ENCODE assay signal across 30 cellular contexts in the genomic region with DNA sequence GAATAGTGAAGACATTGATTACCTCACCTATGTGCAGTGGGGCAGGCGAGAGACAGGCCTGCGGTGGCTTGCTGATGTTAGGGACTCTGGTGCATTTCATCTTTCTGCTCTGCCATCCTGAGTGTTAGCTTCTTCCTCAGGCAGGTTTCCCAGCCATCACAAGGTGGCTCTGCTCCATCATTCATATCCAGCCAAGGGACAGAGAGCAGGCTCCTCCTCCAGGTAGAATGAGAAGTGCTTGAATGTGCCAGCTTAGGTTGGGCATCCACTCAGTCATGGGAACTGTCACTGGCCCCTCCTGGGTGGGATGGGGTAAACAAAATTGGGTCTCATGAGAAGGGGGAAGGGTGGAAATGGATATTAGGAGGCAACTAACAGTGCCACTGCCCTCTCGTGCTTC. TPM values are rescaled to one million over a fixed set of nuclear protein-coding genes. Genes with fewer than 3 reads are reported as not detected.
DNase-seq lines count a peak whose midpoint lies in the region; ATAC-seq, FAIRE-seq and TF ChIP-seq lines count a peak whose summit lies in the region.
"Had no signal": no experiment of that assay in that cellular context is flagged by ENCODE, and none has a peak within 500 bp of the region (broad histone marks: within the 10 kb centered on the region; RNA-seq: fewer than 3 reads in every experiment).

No MANE protein-coding gene starts in this region.

- no peak for TF ChIP-seq POLR2A in H54 (IDR thresholded peaks at IDR 0.05; ENCODE audit: low read depth, low read length)

- FAIRE-seq in H54 (lab: Jason Lieb, UNC): no peak
- FAIRE-seq: GM12891, keratinocyte had no signal

- H3K27me3 ChIP-seq in endodermal cell (ENCODE audit: control insufficient read depth, insufficient read depth, low read length, poor library complexity, severe bottlenecking): no peaks in the 10 kb centered on the region
- H3K27me3 ChIP-seq: BLaER1, body of pancreas, colonic mucosa, esophagus squamous epithelium, gastroesophageal sphincter had no signal

- H3K9ac ChIP-seq in endodermal cell (ENCODE audit: extremely low read depth, low read length, poor library complexity, severe bottlenecking): no peak overlapping the region
- H3K9ac ChIP-seq: BLaER1 had no signal

- H3K9me3 Mint-ChIP-seq in activated naive CD8-positive, alpha-beta T cell (ENCODE audit: low read depth): no peaks in the 10 kb centered on the region
- H3K9me3 Mint-ChIP-seq in activated naive CD8-positive, alpha-beta T cell treated with anti-CD3 and anti-CD28 coated beads for 36 hours: no peaks in the 10 kb centered on the region
- no peaks in the 10 kb centered on the region for H3K9me3 Mint-ChIP-seq in brain
- H3K9me3 Mint-ChIP-seq in endodermal cell: peaks cover 2% of the 10 kb centered on the region
- H3K9me3 Mint-ChIP-seq: activated B cell treated with CpG ODN at 0.5 μM for 24 hours; activated CD4-positive, alpha-beta memory T cell treated with anti-CD3 and anti-CD28 coated beads for 36 hours; activated naive CD8-positive, alpha-beta T cell treated with anti-CD3 and anti-CD28 coated beads, Interleukin-2, amount 50 U/mL, for 24 hours; H9; neural crest cell had no signal

- H3K27ac Mint-ChIP-seq in activated naive CD8-positive, alpha-beta T cell: peak overlapping the region; percentile 37
- H3K27ac Mint-ChIP-seq in activated naive CD8-positive, alpha-beta T cell treated with anti-CD3 and anti-CD28 coated beads for 36 hours: no peak overlapping the region
- H3K27ac Mint-ChIP-seq in brain (peak overlapping the region in 3 of 5 experiments; percentile 20 to 77 (median 49)), endodermal cell (no peak overlapping the region)
- H3K27ac Mint-ChIP-seq: activated B cell treated with CpG ODN at 0.5 μM for 24 hours; activated CD4-positive, alpha-beta memory T cell treated with anti-CD3 and anti-CD28 coated beads for 36 hours; activated naive CD8-positive, alpha-beta T cell treated with anti-CD3 and anti-CD28 coated beads, Interleukin-2, amount 50 U/mL, for 24 hours; H9 had no signal

- H3K9me3 ChIP-seq in endodermal cell (ENCODE audit: control insufficient read depth, low read length): no peaks in the 10 kb centered on the region
- H3K9me3 ChIP-seq: BLaER1, body of pancreas, Caco-2, colonic mucosa, esophagus squamous epithelium, gastroesophageal sphincter, lower lobe of right lung, prostate gland had no signal

- H3K4me3 ChIP-seq in endodermal cell (ENCODE audit: low read length): no peak overlapping the region
- H3K4me3 ChIP-seq: BLaER1, body of pancreas, colonic mucosa, esophagus squamous epithelium, gastroesophageal sphincter, lower lobe of right lung, prostate gland had no signal

- peaks cover 55% of the 10 kb centered on the region for H3K36me3 ChIP-seq in endodermal cell (ENCODE audit: control insufficient read depth, insufficient read depth, low read length)

- H3K27ac ChIP-seq in endodermal cell (ENCODE audit: low read depth, low read length): no peak overlapping the region
- H3K27ac ChIP-seq: BLaER1, body of pancreas, colonic mucosa, esophagus squamous epithelium, gastroesophageal sphincter, lower lobe of right lung, prostate gland had no signal

- no peak overlapping the region for H3K4me3 Mint-ChIP-seq in activated naive CD8-positive, alpha-beta T cell
- no peak overlapping the region for H3K4me3 Mint-ChIP-seq in activated naive CD8-positive, alpha-beta T cell treated with anti-CD3 and anti-CD28 coated beads for 36 hours
- H3K4me3 Mint-ChIP-seq in brain: no peak overlapping the region
- H3K4me3 Mint-ChIP-seq in endodermal cell: no peak overlapping the region
- H3K4me3 Mint-ChIP-seq: activated B cell treated with CpG ODN at 0.5 μM for 24 hours; activated CD4-positive, alpha-beta memory T cell treated with anti-CD3 and anti-CD28 coated beads for 36 hours; activated naive CD8-positive, alpha-beta T cell treated with anti-CD3 and anti-CD28 coated beads, Interleukin-2, amount 50 U/mL, for 24 hours; H9; neural crest cell had no signal

- WGBS in endodermal cell (ENCODE audit: insufficient coverage in 1 of 2, insufficient read length in 1 of 2), 2 experiments: 96 to 97% methylated on average over 3 of the region's 3 CpGs

- peaks cover 6% of the 10 kb centered on the region for H3K4me1 Mint-ChIP-seq in activated naive CD8-positive, alpha-beta T cell (ENCODE audit: low read depth)
- H3K4me1 Mint-ChIP-seq in activated naive CD8-positive, alpha-beta T cell treated with anti-CD3 and anti-CD28 coated beads for 36 hours: peaks cover 14% of the 10 kb centered on the region
- H3K4me1 Mint-ChIP-seq in brain (peaks cover 8% of the 10 kb centered on the region), endodermal cell (peaks cover 13% of the 10 kb centered on the region)
- H3K4me1 Mint-ChIP-seq: neural crest cell had no signal

- peak; percentile 53 for ATAC-seq in left lobe of liver
- ATAC-seq: activated naive CD8-positive, alpha-beta T cell treated with anti-CD3 and anti-CD28 coated beads, Interleukin-2, amount 50 U/mL, for 24 hours; body of pancreas; gastroesophageal sphincter; lower lobe of right lung had no signal

- peaks cover 26% of the 10 kb centered on the region for H3K36me3 Mint-ChIP-seq in activated naive CD8-positive, alpha-beta T cell
- H3K36me3 Mint-ChIP-seq in activated naive CD8-positive, alpha-beta T cell treated with anti-CD3 and anti-CD28 coated beads for 36 hours: peaks cover 22% of the 10 kb centered on the region
- H3K36me3 Mint-ChIP-seq in brain (peaks cover 85% of the 10 kb centered on the region), endodermal cell (ENCODE audit: low read depth) (peaks cover 57% of the 10 kb centered on the region)

- no peaks in the 10 kb centered on the region for H3K27me3 Mint-ChIP-seq in activated naive CD8-positive, alpha-beta T cell
- H3K27me3 Mint-ChIP-seq in activated naive CD8-positive, alpha-beta T cell treated with anti-CD3 and anti-CD28 coated beads for 36 hours: no peaks in the 10 kb centered on the region
- H3K27me3 Mint-ChIP-seq in brain: no peaks in the 10 kb centered on the region
- no peaks in the 10 kb centered on the region for H3K27me3 Mint-ChIP-seq in endodermal cell (ENCODE audit: insufficient read depth)
- H3K27me3 Mint-ChIP-seq: activated B cell treated with CpG ODN at 0.5 μM for 24 hours; activated CD4-positive, alpha-beta memory T cell treated with anti-CD3 and anti-CD28 coated beads for 36 hours; activated naive CD8-positive, alpha-beta T cell treated with anti-CD3 and anti-CD28 coated beads, Interleukin-2, amount 50 U/mL, for 24 hours had no signal

- TF ChIP-seq CTCF in brain (conservative IDR thresholded peaks at IDR 0.05) (no peak), endodermal cell (conservative IDR thresholded peaks at IDR 0.05) (no peak)

- no peaks in the 10 kb centered on the region for H3K4me1 ChIP-seq in endodermal cell (ENCODE audit: control insufficient read depth, insufficient read depth, low read length)
- H3K4me1 ChIP-seq: colonic mucosa, prostate gland had no signal

- no peak for DNase-seq in activated naive CD8-positive, alpha-beta T cell treated with anti-CD3 and anti-CD28 coated beads for 36 hours
- DNase-seq in left lobe of liver (ENCODE audit: low spot score) (no peak), NCI-H2227 (lab: John Stamatoyannopoulos, UW; ENCODE audit: unreplicated experiment) (no peak), endodermal cell (no peak), MV-4-11 (lab: John Stamatoyannopoulos, UW) (no peak), H54 (ENCODE audit: insufficient read length, low spot score) (no peak)
- DNase-seq: activated B cell treated with CpG ODN at 0.5 μM for 24 hours; activated CD4-positive, alpha-beta memory T cell treated with anti-CD3 and anti-CD28 coated beads for 36 hours; activated CD8-positive, alpha-beta memory T cell treated with anti-CD3 and anti-CD28 coated beads, Interleukin-2, amount 50 U/mL, for 48 hours; activated naive CD8-positive, alpha-beta T cell treated with anti-CD3 and anti-CD28 coated beads, Interleukin-2, amount 50 U/mL, for 24 hours; body of pancreas; Caco-2; colonic mucosa; DND-41; esophagus squamous epithelium; H9; Karpas-422; lower lobe of right lung; NCI-H1048; NCI-H1930; NCI-H446 treated with DMSO at 0.1 percent for 48 hours; T-helper 9 cell had no signal

RNA-seq across cellular contexts. Expression of gene GPR107, which starts 24.8 kb away (rescaled TPM):
- total RNA-seq in activated naive CD8-positive, alpha-beta T cell treated with anti-CD3 and anti-CD28 coated beads for 36 hours: 10 to 100 TPM; 17.7 to 19.4 TPM
- 34.2 TPM for polyA plus RNA-seq in brain (ENCODE audit: insufficient read depth, low read depth, low replicate concordance)
- total RNA-seq in left lobe of liver (14.1 TPM), endodermal cell (10 to 100 TPM; 50.7 to 62.0 TPM)
- 42.7 TPM for polyA plus RNA-seq in endodermal cell (2013, experiment 1 of 2)
- 40.5 TPM for polyA plus RNA-seq in endodermal cell (2013, experiment 2 of 2)

RNA-seq across cellular contexts. Expression of gene FNBP1, which starts 35.6 kb away (rescaled TPM):
- total RNA-seq in activated naive CD8-positive, alpha-beta T cell treated with anti-CD3 and anti-CD28 coated beads for 36 hours: 100 to 1,000 TPM; 198 TPM
- polyA plus RNA-seq in brain (ENCODE audit: insufficient read depth, low read depth, low replicate concordance): 39.1 TPM
- total RNA-seq in left lobe of liver (12.7 TPM), endodermal cell (10 to 100 TPM; 41.4 to 43.3 TPM)
- 23.4 TPM for polyA plus RNA-seq in endodermal cell (2013, experiment 1 of 2)
- polyA plus RNA-seq in endodermal cell (2013, experiment 2 of 2): 27.2 TPM

Comparison
In these comparisons a context has a peak if more than half of its experiments do, and no peak if none do; other contexts are left out.
1. H3K27ac Mint-ChIP-seq: peak in activated naive CD8-positive, alpha-beta T cell (single experiment) and brain (3 of 5); none in activated naive CD8-positive, alpha-beta T cell treated with anti-CD3 and anti-CD28 coated beads for 36 hours (single experiment) and endodermal cell (single experiment).
2. RNA of gene FNBP1, which starts 35.6 kb away (total RNA-seq): 198 TPM in activated naive CD8-positive, alpha-beta T cell treated with anti-CD3 and anti-CD28 coated beads for 36 hours; 41.4 to 43.3 TPM in endodermal cell and 12.7 TPM in left lobe of liver (single experiment); every median in the first group is over 4 times any median in the second.